In the genomic region with DNA sequence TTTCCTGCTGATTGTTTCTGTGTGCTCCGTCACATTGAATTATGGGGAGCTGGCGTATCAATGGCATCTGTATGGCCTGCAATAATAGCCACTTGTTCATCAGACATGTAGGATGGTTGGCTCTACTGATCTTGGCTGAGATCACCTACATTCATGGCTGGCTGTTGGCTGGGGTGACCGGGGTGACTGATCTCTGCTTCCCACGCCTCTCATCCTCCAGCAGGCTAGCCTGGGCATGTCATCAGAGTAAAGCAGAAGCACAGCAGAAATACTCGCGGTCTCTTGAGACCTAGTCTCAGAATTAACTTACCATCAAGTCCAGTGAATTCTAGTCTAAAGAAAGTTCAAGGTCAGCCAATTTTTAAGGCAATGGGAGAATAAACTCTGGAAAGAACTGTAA, we compare ENCODE assay signal across 11 cellular contexts.
DNase-seq lines count a peak whose midpoint lies in the region; ATAC-seq, FAIRE-seq and TF ChIP-seq lines count a peak whose summit lies in the region.
"Had no signal": no experiment of that assay in that cellular context is flagged by ENCODE, and none has a peak within 500 bp of the region (broad histone marks: within the 10 kb centered on the region; RNA-seq: fewer than 3 reads in every experiment).

No MANE protein-coding gene starts in this region.

- no peak overlapping the region for H3K23ac ChIP-seq in H1 (ENCODE audit: insufficient read length)

- H3K18ac ChIP-seq in H1 (ENCODE audit: extremely low read depth, low read length): no peak overlapping the region

- H4K91ac ChIP-seq in H1 (replicated peaks; ENCODE audit: insufficient read length, low read length): peak overlapping the region; percentile 29

- no peak overlapping the region for H4K5ac ChIP-seq in H1 (ENCODE audit: insufficient read length, low read depth, low read length)

- H3K56ac ChIP-seq in H1 (replicated peaks; ENCODE audit: insufficient read length, low read depth, low read length): no peak overlapping the region

- H2AFZ ChIP-seq in H1 (ENCODE audit: low read length): 0 out of 2 replicates have a peak overlapping the region, but pooled peaks have one; percentile 54
- peak overlapping the region; percentile 79 for H2AFZ ChIP-seq in keratinocyte (ENCODE audit: control insufficient read depth, low read length)

- TF ChIP-seq EP300 in H1 (IDR thresholded peaks at IDR 0.05; ENCODE audit: borderline replicate concordance in 1 of 2, low read depth in 2 of 2, low read length in 2 of 2): no peak

- H3K79me1 ChIP-seq in H1 (ENCODE audit: low read depth, low read length): no peaks in the 10 kb centered on the region

- H3K27ac ChIP-seq in H1 (ENCODE audit: low read depth, low read length) (no peak overlapping the region), keratinocyte (ENCODE audit: control insufficient read depth, insufficient read depth, low read length) (peak overlapping the region; percentile 82), thoracic aorta (no peak overlapping the region)

- CTCF ChIA-PET in H1 (lab: Charles Lee; ENCODE audit: partially characterized antibody): interaction anchor here (1.7 kb wide), 1 partner anchor 515 kb away, joined by 5 read pairs; no protein-coding TSS in a partner anchor

- H3K9me1 ChIP-seq in keratinocyte (ENCODE audit: control insufficient read depth, extremely low read depth, insufficient read depth, low read length): no peaks in the 10 kb centered on the region

- H3K9ac ChIP-seq in H1 (replicated peaks in 1 of 4; ENCODE audit: extremely low read depth in 1 of 4, low read depth in 3 of 4, low read length in 3 of 4) (no peak overlapping the region), keratinocyte (ENCODE audit: control insufficient read depth, extremely low read depth, insufficient read depth, low read length) (peak overlapping the region; percentile 49)

- POLR2A ChIA-PET in H1 (lab: Charles Lee; ENCODE audit: partially characterized antibody): no interaction called here

- WGBS in H1 (ENCODE audit: extremely low coverage in 1 of 2, insufficient coverage in 1 of 2, insufficient read length in 1 of 2, insufficient replicate concordance in 2 of 2, low coverage in 1 of 2, low lambda C conversion rate in 2 of 2, missing lambda C conversion rate in 1 of 2), 2 experiments: 72% methylated on average over 6 of the region's 6 CpGs; no CpG with 5 or more reads in 1 of the 2 experiments

- H3K4me3 ChIP-seq in MG63 (no peak overlapping the region), H1 (ENCODE audit: extremely low read depth in 1 of 4, insufficient read depth in 2 of 4, low read depth in 3 of 4, low read length in 4 of 4) (no peak overlapping the region), keratinocyte (ENCODE audit: control insufficient read depth in 2 of 3, extremely low read depth in 1 of 3, insufficient read depth in 2 of 3, low read depth in 1 of 3, low read length in 3 of 3) (peak overlapping the region in 2 of 3 experiments; percentile 47 to 51), thoracic aorta (no peak overlapping the region)
- H3K4me3 ChIP-seq: lower lobe of right lung had no signal

- H3K79me2 ChIP-seq in H1 (ENCODE audit: control insufficient read depth in 1 of 2, insufficient read depth in 2 of 2, low read length in 2 of 2) (no peaks in the 10 kb centered on the region), keratinocyte (ENCODE audit: control insufficient read depth, insufficient read depth, low read length) (no peaks in the 10 kb centered on the region)

- FAIRE-seq in H1 (lab: Jason Lieb, UNC) (no peak), keratinocyte (lab: Jason Lieb, UNC) (peak; percentile 88)

- H3K14ac ChIP-seq in H1 (ENCODE audit: insufficient read length): no peak overlapping the region

- H3K4me1 ChIP-seq in H1 (replicated peaks in 1 of 4; ENCODE audit: control insufficient read depth in 3 of 4, insufficient read depth in 4 of 4, low read length in 3 of 4): peaks cover 2 to 5% (median 4%) of the 10 kb centered on the region in 4 experiments; a peak in 5 of 7 replicates
- H3K4me1 ChIP-seq in keratinocyte (ENCODE audit: control insufficient read depth, extremely low read depth, insufficient read depth, low read length): peaks cover 22% of the 10 kb centered on the region
- peaks cover 7 to 9% of the 10 kb centered on the region in 2 donors for H3K4me1 ChIP-seq in thoracic aorta (ENCODE audit: control insufficient read depth in 1 of 2, low read depth in 2 of 2)

- no peak for TF ChIP-seq POLR2A in H1 (IDR thresholded peaks at IDR 0.05; ENCODE audit: control extremely low read depth in 1 of 2, low read depth in 2 of 2, low read length in 2 of 2)

- no peaks in the 10 kb centered on the region for H3K36me3 ChIP-seq in MG63
- H3K36me3 ChIP-seq in H1 (ENCODE audit: control insufficient read depth in 2 of 4, insufficient read depth in 4 of 4, low read length in 3 of 4): no peaks in the 10 kb centered on the region
- no peaks in the 10 kb centered on the region for H3K36me3 ChIP-seq in keratinocyte (ENCODE audit: control insufficient read depth in 2 of 2, extremely low read depth in 1 of 2, insufficient read depth in 2 of 2, low read length in 2 of 2)
- H3K36me3 ChIP-seq in thoracic aorta: no peaks in the 10 kb centered on the region
- H3K36me3 ChIP-seq: lower lobe of right lung had no signal

- H4K8ac ChIP-seq in H1 (ENCODE audit: extremely low read depth, insufficient read depth, low read length): no peak overlapping the region

- H3K9me3 ChIP-seq in MG63 (no peaks in the 10 kb centered on the region), H1 (ENCODE audit: insufficient read depth in 2 of 2, low read depth in 1 of 2, low read length in 1 of 2) (no peaks in the 10 kb centered on the region), keratinocyte (ENCODE audit: control insufficient read depth, low read depth, low read length) (no peaks in the 10 kb centered on the region), thoracic aorta (no peaks in the 10 kb centered on the region)
- H3K9me3 ChIP-seq: lower lobe of right lung had no signal

- peak overlapping the region; percentile 52 for H2BK120ac ChIP-seq in H1 (replicated peaks; ENCODE audit: low read depth, low read length)

- H2BK20ac ChIP-seq in H1 (ENCODE audit: low read length): no peak overlapping the region

- no peak overlapping the region for H2AK5ac ChIP-seq in H1 (ENCODE audit: low read depth, low read length)

- no peak overlapping the region; a peak in 1 of 4 replicates for H3K4me2 ChIP-seq in H1 (ENCODE audit: insufficient read depth in 1 of 2, low read depth in 2 of 2, low read length in 2 of 2)
- peak overlapping the region; percentile 87 for H3K4me2 ChIP-seq in keratinocyte (ENCODE audit: control insufficient read depth, extremely low read depth, insufficient read depth, low read depth, low read length)

- no peak for TF ChIP-seq RAD21 in H1 (IDR thresholded peaks at IDR 0.05 in 1 of 2, conservative IDR thresholded peaks at IDR 0.05 in 1 of 2; ENCODE audit: low read depth in 2 of 2, low read length in 2 of 2)

- peaks cover 5% of the 10 kb centered on the region; the same call in 1 of the 2 replicates for H3K23me2 ChIP-seq in H1 (ENCODE audit: low read depth, low read length)

- H3K27me3 ChIP-seq in MG63 (no peaks in the 10 kb centered on the region), H1 (replicated peaks in 1 of 4; ENCODE audit: control insufficient read depth in 3 of 4, extremely low read depth in 1 of 4, insufficient read depth in 3 of 4, low read length in 3 of 4) (no peaks in the 10 kb centered on the region), keratinocyte (ENCODE audit: control insufficient read depth, extremely low read depth, insufficient read depth, low read length) (no peaks in the 10 kb centered on the region), thoracic aorta (replicated peaks; ENCODE audit: insufficient read depth) (no peaks in the 10 kb centered on the region)

- H4K20me1 ChIP-seq in H1 (replicated peaks in 1 of 2; ENCODE audit: control insufficient read depth in 1 of 2, insufficient read depth in 2 of 2, low read length in 2 of 2): no peaks in the 10 kb centered on the region
- no peaks in the 10 kb centered on the region for H4K20me1 ChIP-seq in keratinocyte (ENCODE audit: control insufficient read depth, extremely low read depth, insufficient read depth, low read length)

- no peak overlapping the region for H3K4ac ChIP-seq in H1 (replicated peaks; ENCODE audit: insufficient read length, low read depth, low read length)

- ATAC-seq in thoracic aorta (ENCODE audit: insufficient number of reproducible peaks, low FRiP score, low read depth) (peak; percentile 29), GM21381 (IDR thresholded peaks at IDR 0.05; ENCODE audit: unreplicated experiment) (no peak)
- ATAC-seq: lower lobe of right lung had no signal

- H2BK12ac ChIP-seq in H1 (ENCODE audit: low read depth, low read length): no peak overlapping the region

- no peak overlapping the region for H2BK15ac ChIP-seq in H1 (ENCODE audit: low read length)

- DNase-seq in MG63 (peak; percentile 80), H1 (ENCODE audit: low read depth in 1 of 2, low spot score in 2 of 2) (no peak), keratinocyte (ENCODE audit: low read depth, low spot score) (peak; percentile 77), thoracic aorta (ENCODE audit: low spot score) (no peak), CD1c-positive myeloid dendritic cell (ENCODE audit: extremely low spot score) (no peak), iPS-NIHi7 (ENCODE audit: extremely low spot score) (no peak)
- DNase-seq: activated effector memory CD4-positive, alpha-beta T cell treated with anti-CD3 and anti-CD28 coated beads, Interleukin-2, amount 50 U/mL, for 16 hours; central memory CD4-positive, alpha-beta T cell; lower lobe of right lung; NCI-H2171 had no signal

- H2BK5ac ChIP-seq in H1 (ENCODE audit: low read depth, low read length): no peak overlapping the region; the same call in 1 of the 2 replicates

- no peak for TF ChIP-seq CTCF in H1 (IDR thresholded peaks at IDR 0.05; ENCODE audit: control extremely low read depth in 1 of 3, insufficient read depth in 1 of 3, low read depth in 1 of 3, low read length in 3 of 3)
- TF ChIP-seq CTCF in keratinocyte (optimal IDR thresholded peaks at IDR 0.05 in 1 of 3, IDR thresholded peaks at IDR 0.05 in 1 of 3, conservative IDR thresholded peaks at IDR 0.05 in 1 of 3; ENCODE audit: extremely low read depth in 1 of 3, insufficient read depth in 2 of 3, low read length in 3 of 3): no peak
- no peak for TF ChIP-seq CTCF in thoracic aorta (IDR thresholded peaks at IDR 0.05)

- dilution Hi-C loops in keratinocyte (cut with MboI; ENCODE audit: extremely low pct_ligation_motif_present, low sequenced_read_pairs): no loop called here

TF ChIP-seq in H1, 55 proteins besides CTCF, POLR2A, EP300 and RAD21 (continues in another document):
- no peak for TF ChIP-seq NRF1 (IDR thresholded peaks at IDR 0.05; ENCODE audit: low read depth, low read length)
- TF ChIP-seq BACH1 (IDR thresholded peaks at IDR 0.05; ENCODE audit: low read length): no peak
- no peak for TF ChIP-seq EZH2 (IDR thresholded peaks at IDR 0.05; ENCODE audit: low read depth, low read length, severe bottlenecking)
- TF ChIP-seq, protein P1, sequence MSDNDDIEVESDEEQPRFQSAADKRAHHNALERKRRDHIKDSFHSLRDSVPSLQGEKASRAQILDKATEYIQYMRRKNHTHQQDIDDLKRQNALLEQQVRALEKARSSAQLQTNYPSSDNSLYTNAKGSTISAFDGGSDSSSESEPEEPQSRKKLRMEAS (IDR thresholded peaks at IDR 0.05): no peak
- no peak for TF ChIP-seq GTF2F1 (IDR thresholded peaks at IDR 0.05; ENCODE audit: borderline replicate concordance, low read depth, low read length)

Comparison
In these comparisons a context has a peak if more than half of its experiments do, and no peak if none do; other contexts are left out.
1. DNase-seq: peak in MG63 (single experiment) and keratinocyte (single experiment); none in H1 (0 of 2), thoracic aorta (single experiment), CD1c-positive myeloid dendritic cell (single experiment) and iPS-NIHi7 (single experiment).
2. H3K4me3 ChIP-seq: peak in keratinocyte (2 of 3); none in MG63 (single experiment), H1 (0 of 4) and thoracic aorta (single experiment).